In genomic region chr11:91795139-91795887, GRCh38 we compare ENCODE assay signal across 25 cellular contexts.
DNase-seq lines count a peak whose midpoint lies in the region; ATAC-seq, FAIRE-seq and TF ChIP-seq lines count a peak whose summit lies in the region.
"Had no signal": no experiment of that assay in that cellular context is flagged by ENCODE, and none has a peak within 500 bp of the region (broad histone marks: within the 10 kb centered on the region; RNA-seq: fewer than 3 reads in every experiment).

No MANE protein-coding gene starts in this region.

- H3K27me3 Mint-ChIP-seq in chondrocyte (ENCODE audit: low read depth) (no peaks in the 10 kb centered on the region), nephron (ENCODE audit: low read depth) (no peaks in the 10 kb centered on the region)
- peaks cover 0 to 2% (median 0%) of the 10 kb centered on the region in 5 donors for H3K27me3 Mint-ChIP-seq in naive thymus-derived CD8-positive, alpha-beta T cell
- H3K27me3 Mint-ChIP-seq: activated naive CD8-positive, alpha-beta T cell treated with anti-CD3 and anti-CD28 coated beads, Interleukin-2, amount 10 ng/mL, durations not matched to agents 7 days and 5 days; activated T-helper 17 cell treated with anti-CD3 and anti-CD28 coated beads, Interleukin-2, amount 50 U/mL, for 72 hours had no signal

- H3K36me3 Mint-ChIP-seq in chondrocyte (ENCODE audit: low read depth) (no peaks in the 10 kb centered on the region), nephron (ENCODE audit: low read depth) (no peaks in the 10 kb centered on the region)
- H3K36me3 Mint-ChIP-seq in naive thymus-derived CD8-positive, alpha-beta T cell, result no peaks in the 10 kb centered on the region
- H3K36me3 Mint-ChIP-seq: activated naive CD8-positive, alpha-beta T cell treated with anti-CD3 and anti-CD28 coated beads, Interleukin-2, amount 10 ng/mL, durations not matched to agents 7 days and 5 days; CD8-positive, alpha-beta T cell; neural progenitor cell; stimulated activated effector memory CD8-positive, alpha-beta T cell treated with anti-CD3 and anti-CD28 coated beads, Interleukin-12 subunit alpha, Interleukin-12 subunit beta, amount 100 ng/mL, for 72 hours had no signal

- TF ChIP-seq CTCF in chondrocyte (IDR thresholded peaks at IDR 0.05) (no peak), nephron (IDR thresholded peaks at IDR 0.05; ENCODE audit: unreplicated experiment in 3 of 3) (no peak)

- no peak for ATAC-seq in naive thymus-derived CD8-positive, alpha-beta T cell
- ATAC-seq: activated T-helper 17 cell treated with anti-CD3 and anti-CD28 coated beads, Interleukin-2, amount 50 U/mL, for 72 hours; CD8-positive, alpha-beta T cell; GM12878; left colon; mucosa of descending colon; stimulated activated effector memory CD8-positive, alpha-beta T cell treated with anti-CD3 and anti-CD28 coated beads, Interleukin-12 subunit alpha, Interleukin-12 subunit beta, amount 100 ng/mL, for 72 hours had no signal

- DNase-seq in DMS79 treated with DMSO at 0.1 percent for 48 hours (lab: John Stamatoyannopoulos, UW) (peak; percentile 25), NCI-H2029 treated with DMSO at 0.1 percent for 48 hours (lab: John Stamatoyannopoulos, UW) (peak; percentile 3), chondrocyte (ENCODE audit: low spot score) (no peak), Ammon's horn (ENCODE audit: low spot score) (no peak), HTR-8/SVneo (ENCODE audit: insufficient read length, low spot score) (no peak), dedifferentiated amniotic fluid mesenchymal stem cell (ENCODE audit: extremely low spot score) (no peak)
- no peak for DNase-seq in naive thymus-derived CD8-positive, alpha-beta T cell
- DNase-seq: activated CD8-positive, alpha-beta memory T cell treated with anti-CD3 and anti-CD28 coated beads, Interleukin-2, amount 50 U/mL, for 4 hours; activated naive CD8-positive, alpha-beta T cell treated with anti-CD3 and anti-CD28 coated beads, Interleukin-2, amount 10 ng/mL, durations not matched to agents 7 days and 5 days; CD8-positive, alpha-beta T cell; cortex of kidney; DMS153; glutamatergic neuron; HFFc6; left colon; mucosa of descending colon; NCI-H1105; NCI-H510A treated with DMSO at 0.1 percent for 48 hours; stimulated activated CD4-positive, alpha-beta T cell treated with anti-CD3 and anti-CD28 coated beads, Interleukin-2, amount 100 ng/mL, for 24 hours had no signal

- POLR2A ChIA-PET in naive thymus-derived CD8-positive, alpha-beta T cell (lab: Charles Lee), result no interaction called here

- peaks cover 21% of the 10 kb centered on the region for H3K4me1 Mint-ChIP-seq in chondrocyte (ENCODE audit: low read depth)
- H3K4me1 Mint-ChIP-seq in nephron, result peaks cover 47% of the 10 kb centered on the region
- H3K4me1 Mint-ChIP-seq in naive thymus-derived CD8-positive, alpha-beta T cell, result no peaks in the 10 kb centered on the region
- H3K4me1 Mint-ChIP-seq: activated T-helper 17 cell treated with anti-CD3 and anti-CD28 coated beads, Interleukin-2, amount 50 U/mL, for 72 hours; stimulated activated effector memory CD8-positive, alpha-beta T cell treated with anti-CD3 and anti-CD28 coated beads, Interleukin-12 subunit alpha, Interleukin-12 subunit beta, amount 100 ng/mL, for 72 hours had no signal

- H3K4me3 Mint-ChIP-seq in chondrocyte (ENCODE audit: unreplicated experiment), result no peak overlapping the region
- H3K4me3 Mint-ChIP-seq in nephron, result no peak overlapping the region
- H3K4me3 Mint-ChIP-seq in naive thymus-derived CD8-positive, alpha-beta T cell, result no peak overlapping the region
- H3K4me3 Mint-ChIP-seq: activated naive CD8-positive, alpha-beta T cell treated with anti-CD3 and anti-CD28 coated beads, Interleukin-2, amount 10 ng/mL, durations not matched to agents 7 days and 5 days; activated T-helper 17 cell treated with anti-CD3 and anti-CD28 coated beads, Interleukin-2, amount 50 U/mL, for 72 hours; CD8-positive, alpha-beta T cell; HFFc6; neural progenitor cell; stimulated activated effector memory CD8-positive, alpha-beta T cell treated with anti-CD3 and anti-CD28 coated beads, Interleukin-12 subunit alpha, Interleukin-12 subunit beta, amount 100 ng/mL, for 72 hours had no signal

- H3K27ac Mint-ChIP-seq in chondrocyte (ENCODE audit: unreplicated experiment) (peak overlapping the region; percentile 54), nephron (peak overlapping the region; percentile 19 to 70 (median 34))
- no peak overlapping the region for H3K27ac Mint-ChIP-seq in naive thymus-derived CD8-positive, alpha-beta T cell
- H3K27ac Mint-ChIP-seq: activated naive CD8-positive, alpha-beta T cell treated with anti-CD3 and anti-CD28 coated beads, Interleukin-2, amount 10 ng/mL, durations not matched to agents 7 days and 5 days; activated T-helper 17 cell treated with anti-CD3 and anti-CD28 coated beads, Interleukin-2, amount 50 U/mL, for 72 hours; CD8-positive, alpha-beta T cell; HFFc6; neural progenitor cell; stimulated activated effector memory CD8-positive, alpha-beta T cell treated with anti-CD3 and anti-CD28 coated beads, Interleukin-12 subunit alpha, Interleukin-12 subunit beta, amount 100 ng/mL, for 72 hours had no signal

- H3K9me3 Mint-ChIP-seq in chondrocyte (ENCODE audit: low read depth), result no peaks in the 10 kb centered on the region
- H3K9me3 Mint-ChIP-seq in nephron, result no peaks in the 10 kb centered on the region
- H3K9me3 Mint-ChIP-seq in naive thymus-derived CD8-positive, alpha-beta T cell, result peaks cover 0 to 6% (median 0%) of the 10 kb centered on the region in 9 donors
- H3K9me3 Mint-ChIP-seq: neural progenitor cell had no signal

- FAIRE-seq in HTR-8/SVneo (lab: Jason Lieb, UNC), result no peak
- FAIRE-seq: GM12878, GM19239 had no signal

Comparison
In these comparisons a context has a peak if more than half of its experiments do, and no peak if none do; other contexts are left out.
1. DNase-seq: peak in DMS79 treated with DMSO at 0.1 percent for 48 hours (single experiment) and NCI-H2029 treated with DMSO at 0.1 percent for 48 hours (single experiment); none in chondrocyte (single experiment), Ammon's horn (single experiment), naive thymus-derived CD8-positive, alpha-beta T cell (0 of 10), HTR-8/SVneo (single experiment) and dedifferentiated amniotic fluid mesenchymal stem cell (single experiment).
2. H3K27ac Mint-ChIP-seq: peak in chondrocyte (single experiment) and nephron (3 of 3); none in naive thymus-derived CD8-positive, alpha-beta T cell (0 of 10).